ENCODE assay signal across 40 cellular contexts in the genomic region with DNA sequence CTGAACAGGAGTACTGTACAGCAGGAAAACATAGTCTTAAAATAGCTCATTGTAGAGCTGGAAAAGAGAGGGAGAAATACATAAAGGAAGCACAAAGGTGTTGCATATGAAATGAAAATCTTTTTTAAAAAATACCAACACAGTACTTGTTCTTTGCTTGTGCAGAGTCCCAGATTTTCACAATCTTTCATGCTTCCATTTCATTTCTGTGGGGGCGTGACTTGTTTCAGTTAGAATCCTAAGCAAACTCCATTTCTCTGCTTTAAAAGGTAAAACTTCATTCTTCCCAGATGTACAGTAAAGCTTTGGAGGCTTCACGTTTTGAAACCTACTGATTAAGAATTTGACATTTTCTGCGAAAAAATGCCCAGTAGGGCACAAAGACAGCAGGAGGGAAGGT. TPM values are rescaled to one million over a fixed set of nuclear protein-coding genes. Genes with fewer than 3 reads are reported as not detected.
"Had no signal": no experiment of that assay in that cellular context is flagged by ENCODE, and none has a peak within 500 bp of the region (broad histone marks: within the 10 kb centered on the region; RNA-seq: fewer than 3 reads in every experiment).

No MANE protein-coding gene starts in this region.

- H3K4me3 Mint-ChIP-seq: activated naive CD4-positive, alpha-beta T cell treated with anti-CD3 and anti-CD28 coated beads for 36 hours; activated naive CD4-positive, alpha-beta T cell treated with anti-CD3 and anti-CD28 coated beads, Interleukin-2, amount 10 ng/mL, durations not matched to agents 7 days and 5 days; activated naive CD4-positive, alpha-beta T cell treated with anti-CD3 and anti-CD28 coated beads, Interleukin-2, amount 50 U/mL, for 24 hours; activated naive CD8-positive, alpha-beta T cell; activated naive CD8-positive, alpha-beta T cell treated with anti-CD3 and anti-CD28 coated beads for 36 hours; activated naive CD8-positive, alpha-beta T cell treated with anti-CD3 and anti-CD28 coated beads, Interleukin-2, amount 10 ng/mL, durations not matched to agents 7 days and 5 days; activated naive CD8-positive, alpha-beta T cell treated with anti-CD3 and anti-CD28 coated beads, Interleukin-2, amount 50 U/mL, for 24 hours; activated T-cell treated with anti-CD3 and anti-CD28 coated beads, Interleukin-2, amount 50 U/mL, for 24 hours; activated T-cell treated with anti-CD3 and anti-CD28 coated beads, Interleukin-2, amount 50 U/mL, for 4 hours; activated T-cell treated with anti-CD3 and anti-CD28 coated beads, Interleukin-2, amount 50 U/mL, for 72 hours; activated T-helper 1 cell treated with anti-CD3 and anti-CD28 coated beads, Interleukin-12 subunit alpha, Interleukin-12 subunit beta, Interleukin-2, Interleukin-4 antibody, amounts not matched to agents 30 ng/mL and 10 ng/mL and 1 ng/mL, durations not matched to agents 14 hours and 24 hours and 36 hours; activated T-helper 17 cell treated with anti-CD3 and anti-CD28 coated beads, Interleukin-2, amount 50 U/mL, for 72 hours; brain; central memory CD8-positive, alpha-beta T cell had no signal

- H3K4me1 Mint-ChIP-seq: activated naive CD4-positive, alpha-beta T cell treated with anti-CD3 and anti-CD28 coated beads, Interleukin-2, amount 10 ng/mL, durations not matched to agents 7 days and 5 days; activated naive CD4-positive, alpha-beta T cell treated with anti-CD3 and anti-CD28 coated beads, Interleukin-2, amount 50 U/mL, for 24 hours; activated naive CD8-positive, alpha-beta T cell treated with anti-CD3 and anti-CD28 coated beads for 36 hours; activated naive CD8-positive, alpha-beta T cell treated with anti-CD3 and anti-CD28 coated beads, Interleukin-2, amount 10 ng/mL, durations not matched to agents 7 days and 5 days; activated naive CD8-positive, alpha-beta T cell treated with anti-CD3 and anti-CD28 coated beads, Interleukin-2, amount 50 U/mL, for 24 hours; activated T-helper 17 cell treated with anti-CD3 and anti-CD28 coated beads, Interleukin-2, amount 50 U/mL, for 72 hours; central memory CD8-positive, alpha-beta T cell had no signal

- DNase-seq: activated effector memory CD4-positive, alpha-beta T cell treated with anti-CD3 and anti-CD28 coated beads, Interleukin-2, amount 50 U/mL, for 16 hours; activated effector memory CD4-positive, alpha-beta T cell treated with Interleukin-2 at 50 U/mL for 16 hours; activated gamma-delta T cell; activated gamma-delta T cell treated with Interleukin-2 at 50 U/mL for 16 hours; activated naive CD4-positive, alpha-beta T cell; activated naive CD4-positive, alpha-beta T cell treated with anti-CD3 and anti-CD28 coated beads for 36 hours; activated naive CD4-positive, alpha-beta T cell treated with anti-CD3 and anti-CD28 coated beads, Interleukin-2, amount 10 ng/mL, durations not matched to agents 7 days and 5 days; activated naive CD4-positive, alpha-beta T cell treated with anti-CD3 and anti-CD28 coated beads, Interleukin-2, amount 50 U/mL, for 16 hours; activated naive CD4-positive, alpha-beta T cell treated with Interleukin-2 at 50 U/mL for 16 hours; activated naive CD8-positive, alpha-beta T cell treated with anti-CD3 and anti-CD28 coated beads for 36 hours; activated naive CD8-positive, alpha-beta T cell treated with anti-CD3 and anti-CD28 coated beads, Interleukin-2, amount 10 ng/mL, durations not matched to agents 7 days and 5 days; activated naive CD8-positive, alpha-beta T cell treated with anti-CD3 and anti-CD28 coated beads, Interleukin-2, amount 50 U/mL, for 24 hours; activated T-cell treated with anti-CD3 and anti-CD28 coated beads for 4 hours; activated T-cell treated with anti-CD3 and anti-CD28 coated beads, Interleukin-2, amount 50 U/mL, for 1 hour; activated T-cell treated with anti-CD3 and anti-CD28 coated beads, Interleukin-2, amount 50 U/mL, for 24 hours; activated T-cell treated with anti-CD3 and anti-CD28 coated beads, Interleukin-2, amount 50 U/mL, for 4 hours; activated T-cell treated with anti-CD3 and anti-CD28 coated beads, Interleukin-2, amount 50 U/mL, for 48 hours; activated T-cell treated with anti-CD3 and anti-CD28 coated beads, Interleukin-2, amount 50 U/mL, for 72 hours; adrenal gland; amniotic stem cell; amygdala; aorta; body of pancreas; brain microvascular endothelial cell; central memory CD4-positive, alpha-beta T cell; cerebellar nuclear complex had no signal

- H3K27me3 ChIP-seq: adrenal gland, ascending aorta, body of pancreas, brain microvascular endothelial cell, breast epithelium, cardiac muscle cell had no signal

- H3K9me3 ChIP-seq: adrenal gland, ascending aorta, body of pancreas, breast epithelium had no signal

- H3K27ac ChIP-seq: adrenal gland, ascending aorta, body of pancreas, brain microvascular endothelial cell, breast epithelium, cardiac muscle cell had no signal

- H3K27me3 Mint-ChIP-seq: activated naive CD4-positive, alpha-beta T cell treated with anti-CD3 and anti-CD28 coated beads, Interleukin-2, amount 50 U/mL, for 24 hours; activated naive CD8-positive, alpha-beta T cell treated with anti-CD3 and anti-CD28 coated beads for 36 hours; brain had no signal

- H3K27ac Mint-ChIP-seq: activated naive CD4-positive, alpha-beta T cell treated with anti-CD3 and anti-CD28 coated beads for 36 hours; activated naive CD4-positive, alpha-beta T cell treated with anti-CD3 and anti-CD28 coated beads, Interleukin-2, amount 10 ng/mL, durations not matched to agents 7 days and 5 days; activated naive CD4-positive, alpha-beta T cell treated with anti-CD3 and anti-CD28 coated beads, Interleukin-2, amount 50 U/mL, for 24 hours; activated naive CD4-positive, alpha-beta T cell treated with anti-CD3 and anti-CD28 coated beads, Interleukin-2, amount 50 U/mL, for 72 hours; activated naive CD8-positive, alpha-beta T cell; activated naive CD8-positive, alpha-beta T cell treated with anti-CD3 and anti-CD28 coated beads for 36 hours; activated naive CD8-positive, alpha-beta T cell treated with anti-CD3 and anti-CD28 coated beads, Interleukin-2, amount 10 ng/mL, durations not matched to agents 7 days and 5 days; activated naive CD8-positive, alpha-beta T cell treated with anti-CD3 and anti-CD28 coated beads, Interleukin-2, amount 50 U/mL, for 24 hours; activated T-cell treated with anti-CD3 and anti-CD28 coated beads, Interleukin-2, amount 50 U/mL, for 24 hours; activated T-cell treated with anti-CD3 and anti-CD28 coated beads, Interleukin-2, amount 50 U/mL, for 72 hours; activated T-helper 1 cell treated with anti-CD3 and anti-CD28 coated beads, Interleukin-12 subunit alpha, Interleukin-12 subunit beta, Interleukin-2, Interleukin-4 antibody, amounts not matched to agents 30 ng/mL and 10 ng/mL and 1 ng/mL, durations not matched to agents 14 hours and 24 hours and 36 hours; activated T-helper 17 cell treated with anti-CD3 and anti-CD28 coated beads, Interleukin-2, amount 50 U/mL, for 72 hours; activated T-helper 2 cell treated with anti-CD3 and anti-CD28 coated beads, Interferon-gamma antibody, Interleukin-2, Interleukin-4, amounts not matched to agents 10 μg/mL and 5 μg/mL and 100 μg/mL, durations not matched to agents 14 hours and 24 hours and 36 hours had no signal

- H3K36me3 Mint-ChIP-seq: activated naive CD4-positive, alpha-beta T cell treated with anti-CD3 and anti-CD28 coated beads, Interleukin-2, amount 10 ng/mL, durations not matched to agents 7 days and 5 days; activated naive CD4-positive, alpha-beta T cell treated with anti-CD3 and anti-CD28 coated beads, Interleukin-2, amount 50 U/mL, for 24 hours; activated naive CD4-positive, alpha-beta T cell treated with anti-CD3 and anti-CD28 coated beads, Interleukin-2, amount 50 U/mL, for 72 hours; activated naive CD8-positive, alpha-beta T cell; activated naive CD8-positive, alpha-beta T cell treated with anti-CD3 and anti-CD28 coated beads for 36 hours; activated naive CD8-positive, alpha-beta T cell treated with anti-CD3 and anti-CD28 coated beads, Interleukin-2, amount 10 ng/mL, durations not matched to agents 7 days and 5 days; brain had no signal

- H3K9me3 Mint-ChIP-seq: activated naive CD4-positive, alpha-beta T cell treated with anti-CD3 and anti-CD28 coated beads for 36 hours; activated naive CD4-positive, alpha-beta T cell treated with anti-CD3 and anti-CD28 coated beads, Interleukin-2, amount 10 ng/mL, durations not matched to agents 7 days and 5 days; activated naive CD4-positive, alpha-beta T cell treated with anti-CD3 and anti-CD28 coated beads, Interleukin-2, amount 50 U/mL, for 24 hours; activated naive CD4-positive, alpha-beta T cell treated with anti-CD3 and anti-CD28 coated beads, Interleukin-2, amount 50 U/mL, for 72 hours; activated naive CD8-positive, alpha-beta T cell treated with anti-CD3 and anti-CD28 coated beads for 36 hours; activated naive CD8-positive, alpha-beta T cell treated with anti-CD3 and anti-CD28 coated beads, Interleukin-2, amount 10 ng/mL, durations not matched to agents 7 days and 5 days; activated naive CD8-positive, alpha-beta T cell treated with anti-CD3 and anti-CD28 coated beads, Interleukin-2, amount 50 U/mL, for 24 hours; activated T-cell treated with anti-CD3 and anti-CD28 coated beads, Interleukin-2, amount 50 U/mL, for 24 hours; activated T-cell treated with anti-CD3 and anti-CD28 coated beads, Interleukin-2, amount 50 U/mL, for 4 hours; activated T-cell treated with anti-CD3 and anti-CD28 coated beads, Interleukin-2, amount 50 U/mL, for 72 hours; activated T-helper 1 cell treated with anti-CD3 and anti-CD28 coated beads, Interleukin-12 subunit alpha, Interleukin-12 subunit beta, Interleukin-2, Interleukin-4 antibody, amounts not matched to agents 30 ng/mL and 10 ng/mL and 1 ng/mL, durations not matched to agents 14 hours and 24 hours and 36 hours; activated T-helper 17 cell treated with anti-CD3 and anti-CD28 coated beads, Interleukin-2, amount 50 U/mL, for 72 hours; activated T-helper 2 cell treated with anti-CD3 and anti-CD28 coated beads, Interferon-gamma antibody, Interleukin-2, Interleukin-4, amounts not matched to agents 10 μg/mL and 5 μg/mL and 100 μg/mL, durations not matched to agents 14 hours and 24 hours and 36 hours; central memory CD8-positive, alpha-beta T cell had no signal

- H3K4me3 ChIP-seq: adrenal gland, ascending aorta, body of pancreas, breast epithelium, cardiac muscle cell had no signal

- H3K36me3 ChIP-seq: adrenal gland, ascending aorta, brain microvascular endothelial cell, breast epithelium, cardiac muscle cell had no signal

- ATAC-seq: activated naive CD4-positive, alpha-beta T cell treated with anti-CD3 and anti-CD28 coated beads, Interleukin-2, amount 50 U/mL, for 72 hours; activated naive CD8-positive, alpha-beta T cell treated with anti-CD3 and anti-CD28 coated beads, Interleukin-2, amount 50 U/mL, for 24 hours; activated T-cell treated with anti-CD3 and anti-CD28 coated beads, Interleukin-2, amount 50 U/mL, for 4 hours; activated T-cell treated with anti-CD3 and anti-CD28 coated beads, Interleukin-2, amount 50 U/mL, for 72 hours; activated T-helper 17 cell treated with anti-CD3 and anti-CD28 coated beads, Interleukin-2, amount 50 U/mL, for 72 hours; body of pancreas had no signal

RNA-seq across cellular contexts. Expression of gene MARCHF10, which starts 48.5 kb away (rescaled TPM):
- total RNA-seq: activated naive CD4-positive, alpha-beta T cell treated with anti-CD3 and anti-CD28 coated beads for 36 hours; activated naive CD4-positive, alpha-beta T cell treated with anti-CD3 and anti-CD28 coated beads, Interleukin-2, amount 50 U/mL, for 72 hours; activated naive CD8-positive, alpha-beta T cell treated with anti-CD3 and anti-CD28 coated beads for 36 hours; activated T-cell treated with anti-CD3 and anti-CD28 coated beads, Interleukin-2, amount 50 U/mL, for 4 hours; activated T-cell treated with anti-CD3 and anti-CD28 coated beads, Interleukin-2, amount 50 U/mL, for 72 hours; activated T-helper 1 cell treated with anti-CD3 and anti-CD28 coated beads, Interleukin-12 subunit alpha, Interleukin-12 subunit beta, Interleukin-2, Interleukin-4 antibody, amounts not matched to agents 30 ng/mL and 10 ng/mL and 1 ng/mL, durations not matched to agents 14 hours and 24 hours and 36 hours; activated T-helper 2 cell treated with anti-CD3 and anti-CD28 coated beads, Interferon-gamma antibody, Interleukin-2, Interleukin-4, amounts not matched to agents 10 μg/mL and 5 μg/mL and 100 μg/mL, durations not matched to agents 14 hours and 24 hours and 36 hours; adrenal gland; aorta; ascending aorta; astrocyte; bronchial epithelial cell; cardiac septum had no signal
- polyA plus RNA-seq: aorta had no signal
